9 cellular contexts compared by ENCODE assay signal in the genomic region with DNA sequence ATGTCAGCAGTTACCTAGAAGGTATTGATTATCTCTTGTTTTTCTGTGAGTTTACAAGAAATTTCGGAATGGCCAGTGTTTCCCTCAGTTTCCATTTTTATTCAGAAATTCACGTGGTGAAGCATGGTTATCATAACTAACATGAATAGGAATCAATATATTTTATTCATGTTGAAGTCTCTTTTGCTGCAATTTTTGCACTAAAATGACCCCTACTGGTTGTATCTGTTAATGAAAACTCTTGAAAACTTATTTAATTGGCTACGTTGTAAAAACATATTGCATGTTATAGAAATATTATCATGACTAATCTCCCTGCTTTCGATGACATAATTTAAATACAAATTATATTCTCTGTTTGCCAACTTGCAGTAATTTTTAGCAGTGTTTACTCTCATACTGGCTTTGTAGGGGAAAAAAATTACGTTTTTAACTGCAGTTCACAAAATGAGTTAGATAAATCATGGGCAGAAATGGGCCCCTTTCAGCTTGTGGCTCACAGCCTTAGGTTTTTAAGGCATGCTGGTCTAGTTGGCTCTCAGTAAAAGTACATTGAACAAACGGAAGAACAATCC. TPM values are rescaled to one million over a fixed set of nuclear protein-coding genes. Genes with fewer than 3 reads are reported as not detected.
DNase-seq lines count a peak whose midpoint lies in the region; ATAC-seq and TF ChIP-seq lines count a peak whose summit lies in the region.
"Had no signal": no experiment of that assay in that cellular context is flagged by ENCODE, and none has a peak within 500 bp of the region (broad histone marks: within the 10 kb centered on the region; RNA-seq: fewer than 3 reads in every experiment).

No MANE protein-coding gene starts in this region.

- H3K4me1 ChIP-seq in ACC112 (ENCODE audit: control insufficient read depth, insufficient read depth, low read length, unreplicated experiment) (peaks cover 56% of the 10 kb centered on the region), adrenal gland (replicated peaks in 1 of 2) (peaks cover 3 to 10% of the 10 kb centered on the region in 2 donors), lower lobe of right lung (peaks cover 55% of the 10 kb centered on the region)

- TF ChIP-seq CTCF in GM13977 (IDR thresholded peaks at IDR 0.05; ENCODE audit: extremely low read depth, insufficient read depth, missing control alignments), result peak; percentile 21
- TF ChIP-seq CTCF in adrenal gland (IDR thresholded peaks at IDR 0.05), result peak in 4 of 6 experiments; percentile 20 to 47 (median 37)
- TF ChIP-seq CTCF in lower lobe of right lung (IDR thresholded peaks at IDR 0.05), result peak; percentile 23

- DNase-seq in GM13977 (ENCODE audit: low spot score), result no peak
- DNase-seq in adrenal gland, result no peak
- DNase-seq in lower lobe of right lung, result no peak
- no peak for DNase-seq in NCI-H2227 (lab: John Stamatoyannopoulos, UW; ENCODE audit: unreplicated experiment)
- no peak for DNase-seq in D341Med (ENCODE audit: low spot score)
- DNase-seq: T-helper 17 cell had no signal

- WGBS in adrenal gland, 4 donors, result 47 to 54% (median 50%) methylated on average over 6 of the region's 6 CpGs

- peaks cover 98% of the 10 kb centered on the region for H3K79me2 ChIP-seq in ACC112 (ENCODE audit: control insufficient read depth, insufficient read depth, low read length, unreplicated experiment)

- ATAC-seq in lower lobe of right lung (no peak), GM19351 (IDR thresholded peaks at IDR 0.05; ENCODE audit: unreplicated experiment) (no peak), GM18870 (IDR thresholded peaks at IDR 0.05; ENCODE audit: unreplicated experiment) (no peak)
- ATAC-seq: T-helper 17 cell had no signal

- TF ChIP-seq POLR2A in adrenal gland (IDR thresholded peaks at IDR 0.05), result no peak

- no peaks in the 10 kb centered on the region for H3K9me3 ChIP-seq in adrenal gland (replicated peaks in 1 of 3)
- H3K9me3 ChIP-seq in lower lobe of right lung, result no peaks in the 10 kb centered on the region

- H3K4me3 ChIP-seq in ACC112 (ENCODE audit: low read depth, low read length) (peak overlapping the region; percentile 85), adrenal gland (no peak overlapping the region), lower lobe of right lung (peak overlapping the region; percentile 86)

- H3K27me3 ChIP-seq in ACC112 (ENCODE audit: insufficient read depth, low read length), result no peaks in the 10 kb centered on the region
- H3K27me3 ChIP-seq in adrenal gland, result no peaks in the 10 kb centered on the region
- H3K27me3 ChIP-seq in lower lobe of right lung (ENCODE audit: low read depth), result no peaks in the 10 kb centered on the region

- in situ Hi-C loops in GM13977 (cut with MboI; ENCODE audit: low pct_unique_long_range_greater_than_20kb, low sequenced_read_pairs, unreplicated experiment), result loop anchor here (25.0 kb wide), 1 partner anchor 303 kb away; no protein-coding TSS in a partner anchor

- H3K36me3 ChIP-seq in ACC112 (ENCODE audit: insufficient read depth, low read length) (peaks cover 18% of the 10 kb centered on the region; the same call in 1 of the 2 replicates), adrenal gland (replicated peaks in 1 of 2) (no peaks in the 10 kb centered on the region), lower lobe of right lung (no peaks in the 10 kb centered on the region)

- intact Hi-C loops in adrenal gland (cut with DNase I) (loop anchor here (5.0 to 10.0 kb wide), 3 partner anchors 96 to 148 kb away; no protein-coding TSS in a partner anchor), lower lobe of right lung (cut with DNase I) (loop anchor here (10.0 kb wide), 1 partner anchor 146 kb away; no protein-coding TSS in a partner anchor)

- peak overlapping the region; percentile 83 for H3K27ac ChIP-seq in ACC112 (ENCODE audit: low read depth, low read length)
- H3K27ac ChIP-seq in adrenal gland, result no peak overlapping the region
- peak overlapping the region; percentile 21 for H3K27ac ChIP-seq in lower lobe of right lung

- H2AFZ ChIP-seq in ACC112 (ENCODE audit: low read length, unreplicated experiment), result no peak overlapping the region

RNA-seq across cellular contexts. Expression of gene CRIM1, which starts 3.5 kb away (rescaled TPM):
- 10 to 100 TPM; 19.1 to 66.3 (median 41.8) TPM for total RNA-seq in adrenal gland
- 10 to 100 TPM in 2 of 3 donors, 1 to 10 TPM in 1; 7.6 to 12.4 (median 10.8) TPM for polyA plus RNA-seq in adrenal gland
- 105 TPM for total RNA-seq in lower lobe of right lung

Comparison
In these comparisons a context has a peak if more than half of its experiments do, and no peak if none do; other contexts are left out.
1. H3K27ac ChIP-seq: peak in ACC112 (single experiment) and lower lobe of right lung (single experiment); none in adrenal gland (0 of 5).
2. H3K4me3 ChIP-seq: peak in ACC112 (single experiment) and lower lobe of right lung (single experiment); none in adrenal gland (0 of 4).
3. Peak in every context shown above with its lines, with median percentiles within 50 percentile points of each other: CTCF ChIP-seq.